In genomic region chr4:25377572-25377882, GRCh38 we compare ENCODE assay signal across 8 cellular contexts. TPM values are rescaled to one million over a fixed set of nuclear protein-coding genes. Genes with fewer than 3 reads are reported as not detected.
A peak's percentile ranks its signal among the peaks of the same experiment; 100 is the strongest.
DNase-seq lines count a peak whose midpoint lies in the region; ATAC-seq and TF ChIP-seq lines count a peak whose summit lies in the region.

No MANE protein-coding gene starts in this region.

- no peaks in the 10 kb centered on the region for H3K27me3 ChIP-seq in liver (ENCODE audit: control insufficient read depth in 4 of 4, insufficient read depth in 4 of 4, low read length in 3 of 4)

- peak overlapping the region; percentile 79 to 99 (median 96) for H3K4me3 ChIP-seq in liver (ENCODE audit: low read depth in 1 of 3, low read length in 3 of 3)

- WGBS in liver, result 6% methylated on average over 12 of the region's 12 CpGs

- H3K4me1 Mint-ChIP-seq in activated naive CD8-positive, alpha-beta T cell treated with anti-CD3 and anti-CD28 coated beads, Interleukin-2, amount 50 U/mL, for 24 hours, result peaks cover 8% of the 10 kb centered on the region

- no peaks in the 10 kb centered on the region for H3K9me3 Mint-ChIP-seq in activated naive CD8-positive, alpha-beta T cell treated with anti-CD3 and anti-CD28 coated beads, Interleukin-2, amount 50 U/mL, for 24 hours

- DNase-seq in activated naive CD8-positive, alpha-beta T cell treated with anti-CD3 and anti-CD28 coated beads, Interleukin-2, amount 50 U/mL, for 24 hours, result no peak
- DNase-seq in activated T-cell treated with anti-CD3 and anti-CD28 coated beads, Interleukin-2, amount 50 U/mL, for 48 hours, result no peak
- DNase-seq in NCI-H1694 treated with DMSO at 0.1 percent for 48 hours (lab: John Stamatoyannopoulos, UW) (no peak), HT-29 (ENCODE audit: low spot score) (no peak)
- no peak for DNase-seq in activated CD4-positive, CD25-positive, alpha-beta regulatory T cell treated with anti-CD3 and anti-CD28 coated beads, Interleukin-2, amount 50 U/mL, for 72 hours

- H3K27ac ChIP-seq in liver (ENCODE audit: low read depth in 1 of 2, low read length in 2 of 2), result peak overlapping the region; percentile 52 to 63

- peaks cover 0 to 36% (median 14%) of the 10 kb centered on the region in 4 donors for H3K4me1 ChIP-seq in liver (ENCODE audit: control insufficient read depth in 4 of 4, insufficient read depth in 4 of 4, low read length in 3 of 4)

- peaks cover 1 to 8% (median 6%) of the 10 kb centered on the region in 4 donors for H3K36me3 ChIP-seq in liver (ENCODE audit: control insufficient read depth in 4 of 4, insufficient read depth in 3 of 4, low read depth in 1 of 4, low read length in 3 of 4)

- peaks cover 11% of the 10 kb centered on the region for H3K36me3 Mint-ChIP-seq in activated naive CD8-positive, alpha-beta T cell treated with anti-CD3 and anti-CD28 coated beads, Interleukin-2, amount 50 U/mL, for 24 hours (ENCODE audit: low read depth)

- no peak overlapping the region for H3K4me3 Mint-ChIP-seq in activated naive CD8-positive, alpha-beta T cell treated with anti-CD3 and anti-CD28 coated beads, Interleukin-2, amount 50 U/mL, for 24 hours

- H3K27ac Mint-ChIP-seq in activated naive CD8-positive, alpha-beta T cell treated with anti-CD3 and anti-CD28 coated beads, Interleukin-2, amount 50 U/mL, for 24 hours, result peak overlapping the region; percentile 85

- H3K27me3 Mint-ChIP-seq in activated naive CD8-positive, alpha-beta T cell treated with anti-CD3 and anti-CD28 coated beads, Interleukin-2, amount 50 U/mL, for 24 hours, result no peaks in the 10 kb centered on the region

- H3K9ac ChIP-seq in liver (ENCODE audit: low read depth in 1 of 2, low read length in 2 of 2), result peak overlapping the region; percentile 74 to 92

- TF ChIP-seq CTCF in liver (IDR thresholded peaks at IDR 0.05; ENCODE audit: low read depth, low read length, missing input control), result no peak

- ATAC-seq in GM18907 (IDR thresholded peaks at IDR 0.05; ENCODE audit: unreplicated experiment), result peak; percentile 4
- ATAC-seq in HG03097 (IDR thresholded peaks at IDR 0.05; ENCODE audit: low FRiP score, unreplicated experiment), result peak; percentile 9
- no peak for ATAC-seq in activated naive CD8-positive, alpha-beta T cell treated with anti-CD3 and anti-CD28 coated beads, Interleukin-2, amount 50 U/mL, for 24 hours

- H3K9me3 ChIP-seq in liver (ENCODE audit: control insufficient read depth in 4 of 4, low read length in 3 of 4), result no peaks in the 10 kb centered on the region

- TF ChIP-seq RAD21 in liver (IDR thresholded peaks at IDR 0.05), result no peak

TF ChIP-seq in liver, 16 proteins besides CTCF, POLR2A, EP300 and RAD21:
- TF ChIP-seq REST (IDR thresholded peaks at IDR 0.05) (no peak), ATF3 (IDR thresholded peaks at IDR 0.05) (no peak), FOXA1 (IDR thresholded peaks at IDR 0.05) (no peak), RXRA (IDR thresholded peaks at IDR 0.05) (no peak), FOXA2 (IDR thresholded peaks at IDR 0.05) (no peak), EGR1 (IDR thresholded peaks at IDR 0.05; ENCODE audit: low read depth in 2 of 2) (no peak), ZBTB33 (IDR thresholded peaks at IDR 0.05) (no peak), GABPA (IDR thresholded peaks at IDR 0.05 in 1 of 2, conservative IDR thresholded peaks at IDR 0.05 in 1 of 2) (no peak), SP1 (IDR thresholded peaks at IDR 0.05) (no peak), HNF4G (IDR thresholded peaks at IDR 0.05) (no peak), NR2F2 (IDR thresholded peaks at IDR 0.05) (no peak), TAF1 (conservative IDR thresholded peaks at IDR 0.05) (no peak), YY1 (IDR thresholded peaks at IDR 0.05) (no peak), JUND (IDR thresholded peaks at IDR 0.05) (no peak), MAX (IDR thresholded peaks at IDR 0.05) (no peak), HNF4A (conservative IDR thresholded peaks at IDR 0.05) (no peak)
TF ChIP-seq in liver: peak in this region for 0.

RNA-seq across cellular contexts. Expression of gene ANAPC4, which starts 0.5 kb away (rescaled TPM):
- 10 to 100 TPM in 1 of 2 donors, 1 to 10 TPM in 1; 9.0 to 17.3 TPM for total RNA-seq in liver
- 10 to 100 TPM in 1 of 2 donors, 1 to 10 TPM in 1; 5.7 to 13.0 TPM for polyA plus RNA-seq in liver
- total RNA-seq in HT-29 (2014; rRNA removed; shearing (Covaris generic)), result 9.9 and 14.0 TPM in 2 replicates
